In genomic region chr17:74431568-74432483, GRCh38 we compare ENCODE assay signal across 8 cellular contexts. TPM values are rescaled to one million over a fixed set of nuclear protein-coding genes. Genes with fewer than 3 reads are reported as not detected.
DNase-seq lines count a peak whose midpoint lies in the region; ATAC-seq and TF ChIP-seq lines count a peak whose summit lies in the region.

Gene GPRC5C (plus strand): TSS chr17:74432088. CDS start chr17:74439777, 7,689 bp downstream.

- peaks cover 55 to 79% (median 63%) of the 10 kb centered on the region in 3 donors for H3K4me1 ChIP-seq in skeletal muscle tissue (ENCODE audit: control insufficient read depth in 3 of 3, insufficient read depth in 3 of 3, low read length in 3 of 3)

- H3K27ac Mint-ChIP-seq in CD4-positive, alpha-beta T cell = no peak within 1 kb of the TSS

- DNase-seq in CD4-positive, alpha-beta T cell = peak in 4 of 10 experiments; percentile 9 to 21 (median 17)
- peak; percentile 45 to 67 for DNase-seq in HL-60 (ENCODE audit: low read depth in 1 of 2, low spot score in 1 of 2)
- DNase-seq in RPMI8226 = peak; percentile 62
- DNase-seq in astrocyte of the hippocampus (ENCODE audit: low read depth, low spot score) = peak; percentile 82
- no peak for DNase-seq in EL
- DNase-seq in SW 1271 (lab: John Stamatoyannopoulos, UW) = no peak

- H3K27me3 Mint-ChIP-seq in CD4-positive, alpha-beta T cell = peaks cover 74% of the 10 kb centered on the region

- H3K4me3 ChIP-seq in HL-60 (replicated peaks; ENCODE audit: insufficient read depth, low read length) = peak within 1 kb of the TSS; percentile 46
- H3K4me3 ChIP-seq in iPS-18c (ENCODE audit: insufficient read depth, low read depth, low read length) = peak within 1 kb of the TSS; percentile 65
- H3K4me3 ChIP-seq in skeletal muscle tissue (ENCODE audit: low read length in 3 of 3) = peak within 1 kb of the TSS; percentile 78 to 95 (median 87)

- no peaks in the 10 kb centered on the region for H3K36me3 Mint-ChIP-seq in CD4-positive, alpha-beta T cell (ENCODE audit: low read depth)

- ATAC-seq in CD4-positive, alpha-beta T cell (ENCODE audit: poor library complexity) = peak; percentile 48

- TF ChIP-seq CTCF in CD4-positive, alpha-beta T cell (IDR thresholded peaks at IDR 0.05) = no peak
- TF ChIP-seq CTCF in HL-60 (IDR thresholded peaks at IDR 0.05; ENCODE audit: insufficient read depth, low read length) = no peak

- intact Hi-C loops in CD4-positive, alpha-beta T cell (cut with DNase I, micrococcal nuclease) = no loop called here

- H3K9ac ChIP-seq in skeletal muscle tissue (ENCODE audit: low read depth in 1 of 3, low read length in 3 of 3) = peak within 1 kb of the TSS; percentile 96 to 100 (median 99)

- CTCF ChIA-PET in CD4-positive, alpha-beta T cell (lab: Charles Lee) = no interaction called here

- no peaks in the 10 kb centered on the region for H3K9me3 Mint-ChIP-seq in CD4-positive, alpha-beta T cell

- H3K27me3 ChIP-seq in CD4-positive, alpha-beta T cell (ENCODE audit: control insufficient read depth, insufficient read depth, low read length) = peaks cover 41% of the 10 kb centered on the region
- peaks cover 19% of the 10 kb centered on the region for H3K27me3 ChIP-seq in HL-60 (ENCODE audit: insufficient read depth, poor library complexity, severe bottlenecking)
- peaks cover 0 to 7% (median 0%) of the 10 kb centered on the region in 3 donors for H3K27me3 ChIP-seq in skeletal muscle tissue (ENCODE audit: control insufficient read depth in 3 of 3, insufficient read depth in 3 of 3, low read length in 3 of 3)

- no peaks in the 10 kb centered on the region for H3K9me3 ChIP-seq in CD4-positive, alpha-beta T cell (ENCODE audit: control insufficient read depth, low read length)
- no peaks in the 10 kb centered on the region for H3K9me3 ChIP-seq in iPS-18c (ENCODE audit: control insufficient read depth, insufficient read depth, low read length)
- no peaks in the 10 kb centered on the region for H3K9me3 ChIP-seq in skeletal muscle tissue (ENCODE audit: control insufficient read depth in 3 of 3, low read length in 3 of 3)

- no peaks in the 10 kb centered on the region for H3K36me3 ChIP-seq in skeletal muscle tissue (ENCODE audit: control insufficient read depth in 3 of 3, insufficient read depth in 3 of 3, low read length in 3 of 3)

- POLR2A ChIA-PET in CD4-positive, alpha-beta T cell (lab: Charles Lee) = no interaction called here

- H3K4me1 Mint-ChIP-seq in CD4-positive, alpha-beta T cell (ENCODE audit: low read depth) = no peaks in the 10 kb centered on the region

- H3K27ac ChIP-seq in CD4-positive, alpha-beta T cell (ENCODE audit: low read depth, low read length) = no peak within 1 kb of the TSS
- H3K27ac ChIP-seq in HL-60 (replicated peaks) (peak within 1 kb of the TSS; percentile 21; the same call in 1 of the 2 replicates), skeletal muscle tissue (ENCODE audit: low read depth, low read length) (peak within 1 kb of the TSS; percentile 100)

- no peak within 1 kb of the TSS for H3K4me3 Mint-ChIP-seq in CD4-positive, alpha-beta T cell

RNA-seq across cellular contexts. Expression of gene GPRC5C, which starts in this region (rescaled TPM):
- total RNA-seq in CD4-positive, alpha-beta T cell = not detected
- 44.4 TPM for total RNA-seq in skeletal muscle tissue

Comparison
In these comparisons a context has a peak if more than half of its experiments do, and no peak if none do; other contexts are left out.
1. RNA of gene GPRC5C (total RNA-seq): 44.4 TPM in skeletal muscle tissue (single experiment); not detected in CD4-positive, alpha-beta T cell; every median in the first group is over 10 times any median in the second.
2. Peak in ATAC-seq in CD4-positive, alpha-beta T cell; RNA of the gene not detected or under 1 TPM.
3. DNase-seq: peak in HL-60 (2 of 2), RPMI8226 (single experiment) and astrocyte of the hippocampus (single experiment); none in EL (single experiment) and SW 1271 (0 of 2).
4. Peak in every context shown above with its lines, with median percentiles within 50 percentile points of each other: H3K4me3 ChIP-seq.